1 cellular context compared by ENCODE assay signal in the genomic region with DNA sequence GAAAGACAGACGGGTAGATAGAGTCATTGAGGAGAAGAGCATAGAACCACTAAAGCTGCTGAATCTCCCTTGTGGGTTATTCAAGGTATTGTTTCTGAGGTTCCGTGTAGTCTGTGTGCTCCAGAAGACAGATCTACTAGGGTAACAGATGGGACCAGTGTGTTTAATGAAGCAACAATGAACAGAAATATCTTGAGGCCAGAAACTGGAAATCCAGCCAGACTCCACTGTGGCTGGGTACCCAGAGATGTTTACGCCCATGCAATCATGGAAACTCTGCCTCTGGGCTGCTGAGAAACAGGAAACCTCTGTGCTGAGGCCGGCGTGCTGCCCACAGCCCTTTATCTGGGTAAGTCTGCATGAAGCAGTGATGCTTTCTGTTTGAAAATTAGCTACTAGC.
TF ChIP-seq lines count a peak whose summit lies in the region.

No MANE protein-coding gene starts in this region.

TF ChIP-seq in SK-N-SH, 30 proteins besides CTCF, POLR2A, EP300 and RAD21 (continued from another document):
- no peak for TF ChIP-seq IRF3 (IDR thresholded peaks at IDR 0.05; ENCODE audit: low read depth, low read length)
TF ChIP-seq in SK-N-SH: peak in this region for 0.
